In the genomic region with DNA sequence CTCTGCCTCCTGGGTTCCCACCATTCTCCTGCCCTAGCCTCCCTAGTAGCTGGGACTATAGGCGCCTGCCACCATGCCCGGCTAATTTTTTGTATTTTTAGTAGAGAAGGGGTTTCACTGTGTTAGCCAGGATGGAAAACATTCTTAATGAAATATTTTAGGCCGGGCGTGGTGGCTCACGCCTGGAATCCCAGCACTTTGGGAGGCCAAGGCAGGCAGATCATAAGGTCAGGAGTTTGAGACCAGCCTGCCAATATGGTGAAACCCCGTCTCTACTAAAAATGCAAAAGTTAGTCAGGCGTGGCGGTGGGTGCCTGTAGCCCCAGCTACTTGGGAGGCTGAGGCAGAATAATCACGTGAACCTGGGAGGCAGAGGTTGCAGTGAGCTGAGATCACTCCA, we compare ENCODE assay signal across 7 cellular contexts. TPM values are rescaled to one million over a fixed set of nuclear protein-coding genes. Genes with fewer than 3 reads are reported as not detected.
DNase-seq lines count a peak whose midpoint lies in the region; ATAC-seq and TF ChIP-seq lines count a peak whose summit lies in the region.
"Not testable (repeated sequence)": the region's sequence is repeated elsewhere in the genome, so short reads cannot be mapped to it uniquely, and the experiment has no call there.

No MANE protein-coding gene starts in this region.

- H3K23me2 ChIP-seq in H9 (ENCODE audit: insufficient read length, low read depth, low read length, poor library complexity, severe bottlenecking), result not testable (repeated sequence)

- no CpG with 5 or more reads among the region's 9 CpGs for WGBS in H9 (ENCODE audit: extremely low coverage, insufficient read length, low lambda C conversion rate)

- not testable (repeated sequence) for H3K23ac ChIP-seq in H9 (ENCODE audit: insufficient read length, low read depth, low read length)

- intact Hi-C loops in PC-9 (cut with micrococcal nuclease; ENCODE audit: unreplicated experiment); MCF 10A (cut with micrococcal nuclease); left ventricle myocardium inferior (cut with micrococcal nuclease): not testable (repeated sequence)

- not testable (repeated sequence) for H3K27me3 Mint-ChIP-seq in H9 (ENCODE audit: low read depth); activated T-cell treated with anti-CD3 and anti-CD28 coated beads, Interleukin-2, amount 50 U/mL, for 4 hours (ENCODE audit: low read depth); MCF 10A (ENCODE audit: insufficient read depth, unreplicated experiment); nephron progenitor cell (ENCODE audit: low read depth, poor library complexity)

- not testable (repeated sequence) for H4K5ac ChIP-seq in H9 (ENCODE audit: insufficient read length, low read depth, low read length)

- H3K4me1 ChIP-seq in H9 (ENCODE audit: insufficient read depth, low read length), result not testable (repeated sequence)
- H3K4me1 ChIP-seq in PC-9 (replicated peaks; ENCODE audit: insufficient read depth) (peaks cover 33% of the 10 kb centered on the region), left ventricle myocardium inferior (peaks cover 34% of the 10 kb centered on the region), thoracic aorta (ENCODE audit: control insufficient read depth in 1 of 2, low read depth in 2 of 2) (peaks cover 29 to 49% of the 10 kb centered on the region in 2 donors)

- CTCF ChIA-PET in PC-9 (lab: Charles Lee), result not testable (repeated sequence)
- CTCF ChIA-PET in MCF 10A (lab: Yijun Ruan, JAX), result interaction anchor here (0.6 to 1.7 kb wide), 3 partner anchors 9 to 65 kb away, joined by 3 to 6 read pairs (median 3); no protein-coding TSS in a partner anchor

- not testable (repeated sequence) for H2BK120ac ChIP-seq in H9 (ENCODE audit: low read depth, low read length, poor library complexity, severe bottlenecking)

- H3F3A ChIP-seq in PC-9 (ENCODE audit: insufficient read depth, low read depth), result peaks cover 50% of the 10 kb centered on the region

- not testable (repeated sequence) for H3T11ph ChIP-seq in H9 (ENCODE audit: low read length)

- H3K4me1 Mint-ChIP-seq in H9 (peaks cover 15 to 17% of the 10 kb centered on the region in 2 experiments), MCF 10A (ENCODE audit: insufficient read depth, unreplicated experiment) (peaks cover 22% of the 10 kb centered on the region), nephron progenitor cell (peaks cover 24% of the 10 kb centered on the region)
- peaks cover 39% of the 10 kb centered on the region for H3K4me1 Mint-ChIP-seq in activated T-cell treated with anti-CD3 and anti-CD28 coated beads, Interleukin-2, amount 50 U/mL, for 4 hours (ENCODE audit: low read depth)

- H3K79me2 ChIP-seq in H9 (ENCODE audit: insufficient read depth, low read length), result not testable (repeated sequence)
- H3K79me2 ChIP-seq in PC-9 (ENCODE audit: low read depth), result peaks cover 27% of the 10 kb centered on the region

- not testable (repeated sequence) for H3K27me3 ChIP-seq in H9 (ENCODE audit: insufficient read depth, low read length); PC-9 (ENCODE audit: insufficient read depth, low read depth); left ventricle myocardium inferior (ENCODE audit: low read depth); thoracic aorta (replicated peaks; ENCODE audit: insufficient read depth)

- not testable (repeated sequence) for H2AFZ ChIP-seq in H9 (ENCODE audit: low read length); PC-9

- H3K14ac ChIP-seq in H9 (ENCODE audit: insufficient read depth, low read length), result not testable (repeated sequence)

- H2BK5ac ChIP-seq in H9 (ENCODE audit: insufficient read length, low read length), result not testable (repeated sequence)

- H3K9me3 ChIP-seq in H9 (ENCODE audit: control insufficient read depth, low read depth, low read length); PC-9 (ENCODE audit: insufficient read depth, low read depth); left ventricle myocardium inferior (replicated peaks); thoracic aorta: not testable (repeated sequence)

- not testable (repeated sequence) for ATAC-seq in activated T-cell treated with anti-CD3 and anti-CD28 coated beads, Interleukin-2, amount 50 U/mL, for 4 hours; thoracic aorta (ENCODE audit: insufficient number of reproducible peaks, low FRiP score, low read depth)

- H3K4me3 ChIP-seq in PC-9, left ventricle myocardium inferior, thoracic aorta: not testable (repeated sequence)

- not testable (repeated sequence) for H4K91ac ChIP-seq in H9 (ENCODE audit: insufficient read length, low read depth, low read length)

- H3K9ac ChIP-seq in H9 (ENCODE audit: extremely low read depth, insufficient read length, low read length), result not testable (repeated sequence)

- H3K27ac Mint-ChIP-seq in H9, result peak overlapping the region in 2 of 3 experiments; percentile 82 to 95; a peak in 2 of 7 replicates
- not testable (repeated sequence) for H3K27ac Mint-ChIP-seq in MCF 10A (ENCODE audit: low read depth, unreplicated experiment); nephron progenitor cell

- not testable (repeated sequence) for H3K9me2 ChIP-seq in PC-9 (ENCODE audit: insufficient read depth)

- not testable (repeated sequence) for H3K4ac ChIP-seq in H9 (ENCODE audit: low read depth, low read length)

- not testable (repeated sequence) for H3K4me2 ChIP-seq in H9 (ENCODE audit: insufficient read depth, insufficient read length, low read length)
- H3K4me2 ChIP-seq in PC-9, result peak overlapping the region; percentile 93; the same call in 1 of the 2 replicates

- H3K56ac ChIP-seq in H9 (ENCODE audit: insufficient read length, low read depth, low read length), result not testable (repeated sequence)

- not testable (repeated sequence) for H3K9me3 Mint-ChIP-seq in H9; activated T-cell treated with anti-CD3 and anti-CD28 coated beads, Interleukin-2, amount 50 U/mL, for 4 hours; MCF 10A (ENCODE audit: unreplicated experiment); nephron progenitor cell

- H3K4me3 Mint-ChIP-seq in H9, result not testable (repeated sequence)
- H3K4me3 Mint-ChIP-seq in activated T-cell treated with anti-CD3 and anti-CD28 coated beads, Interleukin-2, amount 50 U/mL, for 4 hours, result peak overlapping the region; percentile 96
- H3K4me3 Mint-ChIP-seq in MCF 10A (ENCODE audit: unreplicated experiment) (peak overlapping the region; percentile 95), nephron progenitor cell (peak overlapping the region; percentile 95)

- not testable (repeated sequence) for H3K36me3 Mint-ChIP-seq in H9 (ENCODE audit: insufficient read depth in 1 of 3, low read depth in 3 of 3); activated T-cell treated with anti-CD3 and anti-CD28 coated beads, Interleukin-2, amount 50 U/mL, for 4 hours (ENCODE audit: insufficient read depth); MCF 10A (ENCODE audit: insufficient read depth, unreplicated experiment); nephron progenitor cell (ENCODE audit: low read depth)

- H2BK20ac ChIP-seq in H9 (ENCODE audit: low read depth, low read length, poor library complexity, severe bottlenecking), result not testable (repeated sequence)

- POLR2A ChIA-PET in PC-9 (lab: Charles Lee; ENCODE audit: unreplicated experiment) (interaction anchor here (0.7 kb wide), 3 partner anchors 12 to 617 kb away, joined by 8 to 17 read pairs (median 11); no protein-coding TSS in a partner anchor), MCF 10A (lab: Yijun Ruan, JAX) (interaction anchor here (2.9 to 6.6 kb wide), 2 partner anchors 46 to 65 kb away, joined by 18 to 98 read pairs; no protein-coding TSS in a partner anchor)

- DNase-seq in H9; PC-9; activated T-cell treated with anti-CD3 and anti-CD28 coated beads, Interleukin-2, amount 50 U/mL, for 4 hours; MCF 10A (ENCODE audit: unreplicated experiment); left ventricle myocardium inferior; nephron progenitor cell; thoracic aorta (ENCODE audit: low spot score): not testable (repeated sequence)

- H2BK12ac ChIP-seq in H9 (ENCODE audit: insufficient read length, low read depth, low read length), result not testable (repeated sequence)

- not testable (repeated sequence) for H2AK5ac ChIP-seq in H9 (ENCODE audit: insufficient read length, low read length)

- TF ChIP-seq CTCF in H9 (conservative IDR thresholded peaks at IDR 0.05); PC-9 (conservative IDR thresholded peaks at IDR 0.05); MCF 10A (IDR thresholded peaks at IDR 0.05; ENCODE audit: unreplicated experiment); left ventricle myocardium inferior (IDR thresholded peaks at IDR 0.05; ENCODE audit: borderline replicate concordance); nephron progenitor cell (IDR thresholded peaks at IDR 0.05); thoracic aorta (IDR thresholded peaks at IDR 0.05): not testable (repeated sequence)

- not testable (repeated sequence) for H4K8ac ChIP-seq in H9 (replicated peaks; ENCODE audit: insufficient read length, low read depth, low read length)

- not testable (repeated sequence) for H2BK15ac ChIP-seq in H9 (ENCODE audit: low read depth, low read length)

- not testable (repeated sequence) for H3K79me1 ChIP-seq in H9 (ENCODE audit: insufficient read depth, low read depth, low read length, poor library complexity, severe bottlenecking)

- H3K18ac ChIP-seq in H9 (ENCODE audit: insufficient read length, low read depth, low read length), result not testable (repeated sequence)

- not testable (repeated sequence) for H4K20me1 ChIP-seq in H9 (ENCODE audit: control insufficient read depth, insufficient read depth, insufficient read length); PC-9 (ENCODE audit: insufficient read depth)

- BruUV-seq in PC-9 (replicated peaks; lab: Mats Ljungman, UMichigan); MCF 10A (replicated peaks; lab: Mats Ljungman, UMichigan): not testable (repeated sequence)

- H3K36me3 ChIP-seq in PC-9 (ENCODE audit: low read depth); left ventricle myocardium inferior; thoracic aorta: not testable (repeated sequence)

- not testable (repeated sequence) for H3K27ac ChIP-seq in H9 (ENCODE audit: insufficient read length, low read depth, low read length)
- H3K27ac ChIP-seq in PC-9 (peak overlapping the region; percentile 94; the same call in 1 of the 2 replicates), left ventricle myocardium inferior (replicated peaks) (peak overlapping the region; percentile 95), thoracic aorta (peak overlapping the region; percentile 91 to 100)

RNA-seq across cellular contexts. Expression of a gene that starts 1.9 kb away (rescaled TPM):
- 50.7 and 53.1 TPM in 2 replicates for total RNA-seq in H9 (2021)
- total RNA-seq in PC-9 (2021), result 15.2 and 15.8 TPM in 2 replicates
- 1 to 10 TPM; 3.2 to 5.0 (median 3.7) TPM for total RNA-seq in activated T-cell treated with anti-CD3 and anti-CD28 coated beads, Interleukin-2, amount 50 U/mL, for 4 hours
- 9.2 and 9.4 TPM in 2 replicates for total RNA-seq in MCF 10A (2022)
- 2.6 TPM for total RNA-seq in left ventricle myocardium inferior
- total RNA-seq in thoracic aorta, result 10 to 100 TPM in 1 of 2 donors, 1 to 10 TPM in 1; 9.5 to 11.8 TPM

RNA-seq across cellular contexts. Expression of a gene that starts 19.1 kb away (rescaled TPM):
- total RNA-seq in H9 (2021) (127 and 129 TPM in 2 replicates), PC-9 (2021) (99.4 and 121 TPM in 2 replicates), MCF 10A (2022) (89.0 and 101 TPM in 2 replicates), left ventricle myocardium inferior (97.7 TPM), thoracic aorta (100 to 1,000 TPM; 114 to 128 TPM)
- 100 to 1,000 TPM; 158 to 181 (median 167) TPM for total RNA-seq in activated T-cell treated with anti-CD3 and anti-CD28 coated beads, Interleukin-2, amount 50 U/mL, for 4 hours

RNA-seq across cellular contexts. Expression of a gene that starts 29.0 kb away (rescaled TPM):
- total RNA-seq in H9 (2021) (17.2 and 19.5 TPM in 2 replicates), PC-9 (2021) (30.1 and 33.8 TPM in 2 replicates), MCF 10A (2022) (24.8 and 27.0 TPM in 2 replicates), left ventricle myocardium inferior (13.7 TPM), thoracic aorta (10 to 100 TPM; 54.6 to 63.0 TPM)
- total RNA-seq in activated T-cell treated with anti-CD3 and anti-CD28 coated beads, Interleukin-2, amount 50 U/mL, for 4 hours, result 10 to 100 TPM; 27.1 to 48.8 (median 33.7) TPM
